8 cellular contexts compared by ENCODE assay signal in the genomic region with DNA sequence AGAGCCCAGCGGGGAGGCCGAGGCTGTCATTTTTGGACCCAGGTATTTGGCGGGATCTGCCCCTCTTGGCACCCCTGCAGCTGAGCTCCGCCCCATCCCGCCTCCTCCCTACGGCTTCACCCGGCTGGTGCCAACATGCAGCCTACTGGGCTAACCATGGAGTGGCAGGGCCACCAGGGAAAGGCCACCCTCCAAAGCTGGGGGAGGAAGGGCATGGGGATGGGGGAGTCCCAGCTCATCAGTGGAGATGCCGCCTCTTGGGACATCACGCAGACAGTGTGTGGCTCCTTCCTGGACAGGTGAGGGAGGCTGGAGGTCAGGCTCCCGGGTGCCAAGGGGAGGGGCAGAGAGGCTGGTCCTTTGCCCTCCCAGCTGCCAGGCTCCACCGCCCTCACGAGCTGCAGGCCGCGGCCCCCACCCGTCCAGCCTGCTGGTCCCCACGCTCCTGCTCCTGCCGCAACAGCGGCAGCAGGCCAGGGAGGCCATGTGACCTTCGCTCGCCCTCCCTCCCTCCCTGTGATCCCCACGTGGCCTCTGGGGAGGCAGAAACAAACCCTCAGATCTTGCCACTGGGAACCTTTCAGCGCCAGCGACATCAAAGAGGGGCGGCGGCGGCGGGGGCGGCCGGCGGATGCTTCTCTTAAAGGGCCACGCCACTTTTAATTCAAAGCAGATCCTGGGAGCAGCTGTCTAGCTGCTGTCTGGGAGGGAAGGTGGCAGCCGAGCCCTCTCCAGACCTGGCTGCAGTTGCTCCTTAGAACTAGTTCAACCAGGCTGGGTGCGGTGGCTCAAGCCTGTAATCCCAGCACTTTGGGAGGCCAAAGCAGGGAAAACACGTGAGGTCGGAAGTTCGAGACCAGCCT. TPM values are rescaled to one million over a fixed set of nuclear protein-coding genes. Genes with fewer than 3 reads are reported as not detected.
DNase-seq lines count a peak whose midpoint lies in the region; ATAC-seq and TF ChIP-seq lines count a peak whose summit lies in the region.

No MANE protein-coding gene starts in this region.

- H3K27ac ChIP-seq in HEK293 (ENCODE audit: extremely low read depth, low read depth, low read length): no peak overlapping the region

- no peaks in the 10 kb centered on the region for H3K36me3 ChIP-seq in BE2C
- no peaks in the 10 kb centered on the region for H3K36me3 ChIP-seq in HEK293 (ENCODE audit: control insufficient read depth in 2 of 2, insufficient read depth in 1 of 2, low read length in 2 of 2)

- POLR2A ChIA-PET in HEK293 (lab: Yijun Ruan, JAX): interaction anchor here (0.5 to 1.4 kb wide), 7 partner anchors 9 to 728 kb away, joined by 3 to 10 read pairs (median 5); a partner anchor contains a TSS

- peaks cover 5 to 20% (median 17%) of the 10 kb centered on the region in 3 donors for H3K4me1 Mint-ChIP-seq in naive B cell

- peak; percentile 67 to 80 for ATAC-seq in naive B cell (ENCODE audit: low read depth in 2 of 2)
- no peak for ATAC-seq in GM21576 (IDR thresholded peaks at IDR 0.05; ENCODE audit: unreplicated experiment)

- CTCF ChIA-PET in HEK293 (lab: Yijun Ruan, JAX): interaction anchor here (0.6 to 1.8 kb wide), 5 partner anchors 8 to 674 kb away, joined by 3 to 9 read pairs (median 4); no protein-coding TSS in a partner anchor

- TF ChIP-seq POLR2A in erythroblast (IDR thresholded peaks at IDR 0.05; ENCODE audit: low read length): no peak

- peak overlapping the region; percentile 54 to 87 (median 70) for H3K4me3 Mint-ChIP-seq in naive B cell

- no peaks in the 10 kb centered on the region for H3K36me3 Mint-ChIP-seq in naive B cell

- DNase-seq in BE2C (peak; percentile 92), NCI-H774 (lab: John Stamatoyannopoulos, UW) (peak; percentile 72), erythroblast (lab: John Stamatoyannopoulos, UW) (peak; percentile 80 to 84), naive B cell (peak; percentile 48)
- peak; percentile 90 for DNase-seq in activated CD8-positive, alpha-beta memory T cell treated with anti-CD3 and anti-CD28 coated beads, Interleukin-2, amount 50 U/mL, for 4 hours
- peak; percentile 71 for DNase-seq in stimulated activated CD8-positive, alpha-beta memory T cell treated with anti-CD3 and anti-CD28 coated beads, Interleukin-7, amount 100 ng/mL, for 24 hours (ENCODE audit: low read depth)

- H3K27me3 Mint-ChIP-seq in naive B cell: peaks cover 4 to 27% (median 8%) of the 10 kb centered on the region in 3 donors

- peaks cover 19% of the 10 kb centered on the region for H3K4me1 ChIP-seq in BE2C
- H3K4me1 ChIP-seq in HEK293 (ENCODE audit: control insufficient read depth, insufficient read depth, low read length): no peaks in the 10 kb centered on the region

- H3K27ac Mint-ChIP-seq in naive B cell: peak overlapping the region in 1 of 6 donors; percentile 82

- no peak for TF ChIP-seq CTCF in BE2C (IDR thresholded peaks at IDR 0.05; ENCODE audit: low read depth, low read length)
- TF ChIP-seq CTCF in HEK293 (tag by site-specific recombination; IDR thresholded peaks at IDR 0.05): no peak

- peak overlapping the region; percentile 20; the same call in 1 of the 2 replicates for H3K4me3 ChIP-seq in BE2C (ENCODE audit: low read depth, low read length)
- no peak overlapping the region for H3K4me3 ChIP-seq in HEK293 (ENCODE audit: low read depth, low read length)

- H3K9me3 ChIP-seq in BE2C (no peaks in the 10 kb centered on the region), HEK293 (ENCODE audit: control insufficient read depth, insufficient read depth, low read depth, low read length) (no peaks in the 10 kb centered on the region)

- H3K9me3 Mint-ChIP-seq in naive B cell: no peaks in the 10 kb centered on the region

- no peaks in the 10 kb centered on the region for H3K27me3 ChIP-seq in BE2C

TF ChIP-seq in HEK293, 187 proteins besides CTCF, POLR2A, EP300 and RAD21 (continues in another document):
- TF ChIP-seq ZNF302 (tag by site-specific recombination; IDR thresholded peaks at IDR 0.05; ENCODE audit: low read depth) (no peak), ZNF544 (tag by site-specific recombination; IDR thresholded peaks at IDR 0.05) (no peak), ZNF248 (tag by site-specific recombination; IDR thresholded peaks at IDR 0.05) (no peak), ZFP41 (tag by site-specific recombination; IDR thresholded peaks at IDR 0.05; ENCODE audit: borderline replicate concordance) (no peak), ZNF335 (tag by site-specific recombination; conservative IDR thresholded peaks at IDR 0.05) (peak; percentile 37; the same call in 1 of the 2 replicates), GLIS1 (tag by site-specific recombination; IDR thresholded peaks at IDR 0.05) (peak; percentile 78), ZNF394 (tag by site-specific recombination; IDR thresholded peaks at IDR 0.05; ENCODE audit: borderline replicate concordance) (peak; percentile 38; the same call in 1 of the 2 replicates), OSR2 (tag by site-specific recombination; IDR thresholded peaks at IDR 0.05) (peak; percentile 22; the same call in 1 of the 2 replicates), ZNF426 (tag by site-specific recombination; IDR thresholded peaks at IDR 0.05) (no peak), ZNF140 (tag by site-specific recombination; IDR thresholded peaks at IDR 0.05) (no peak), ZNF660 (tag by site-specific recombination; IDR thresholded peaks at IDR 0.05) (no peak)
- TF ChIP-seq, protein P1, sequence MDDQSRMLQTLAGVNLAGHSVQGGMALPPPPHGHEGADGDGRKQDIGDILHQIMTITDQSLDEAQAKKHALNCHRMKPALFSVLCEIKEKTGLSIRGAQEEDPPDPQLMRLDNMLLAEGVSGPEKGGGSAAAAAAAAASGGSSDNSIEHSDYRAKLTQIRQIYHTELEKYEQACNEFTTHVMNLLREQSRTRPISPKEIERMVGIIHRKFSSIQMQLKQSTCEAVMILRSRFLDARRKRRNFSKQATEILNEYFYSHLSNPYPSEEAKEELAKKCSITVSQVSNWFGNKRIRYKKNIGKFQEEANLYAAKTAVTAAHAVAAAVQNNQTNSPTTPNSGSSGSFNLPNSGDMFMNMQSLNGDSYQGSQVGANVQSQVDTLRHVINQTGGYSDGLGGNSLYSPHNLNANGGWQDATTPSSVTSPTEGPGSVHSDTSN (CRISPR knock-in tag; IDR thresholded peaks at IDR 0.05): no peak
- TF ChIP-seq, protein P2, sequence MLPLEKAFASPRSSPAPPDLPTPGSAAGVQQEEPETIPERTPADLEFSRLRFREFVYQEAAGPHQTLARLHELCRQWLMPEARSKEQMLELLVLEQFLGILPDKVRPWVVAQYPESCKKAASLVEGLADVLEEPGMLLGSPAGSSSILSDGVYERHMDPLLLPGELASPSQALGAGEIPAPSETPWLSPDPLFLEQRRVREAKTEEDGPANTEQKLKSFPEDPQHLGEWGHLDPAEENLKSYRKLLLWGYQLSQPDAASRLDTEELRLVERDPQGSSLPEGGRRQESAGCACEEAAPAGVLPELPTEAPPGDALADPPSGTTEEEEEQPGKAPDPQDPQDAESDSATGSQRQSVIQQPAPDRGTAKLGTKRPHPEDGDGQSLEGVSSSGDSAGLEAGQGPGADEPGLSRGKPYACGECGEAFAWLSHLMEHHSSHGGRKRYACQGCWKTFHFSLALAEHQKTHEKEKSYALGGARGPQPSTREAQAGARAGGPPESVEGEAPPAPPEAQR (tag by site-specific recombination; IDR thresholded peaks at IDR 0.05): no peak
- TF ChIP-seq, protein P3, sequence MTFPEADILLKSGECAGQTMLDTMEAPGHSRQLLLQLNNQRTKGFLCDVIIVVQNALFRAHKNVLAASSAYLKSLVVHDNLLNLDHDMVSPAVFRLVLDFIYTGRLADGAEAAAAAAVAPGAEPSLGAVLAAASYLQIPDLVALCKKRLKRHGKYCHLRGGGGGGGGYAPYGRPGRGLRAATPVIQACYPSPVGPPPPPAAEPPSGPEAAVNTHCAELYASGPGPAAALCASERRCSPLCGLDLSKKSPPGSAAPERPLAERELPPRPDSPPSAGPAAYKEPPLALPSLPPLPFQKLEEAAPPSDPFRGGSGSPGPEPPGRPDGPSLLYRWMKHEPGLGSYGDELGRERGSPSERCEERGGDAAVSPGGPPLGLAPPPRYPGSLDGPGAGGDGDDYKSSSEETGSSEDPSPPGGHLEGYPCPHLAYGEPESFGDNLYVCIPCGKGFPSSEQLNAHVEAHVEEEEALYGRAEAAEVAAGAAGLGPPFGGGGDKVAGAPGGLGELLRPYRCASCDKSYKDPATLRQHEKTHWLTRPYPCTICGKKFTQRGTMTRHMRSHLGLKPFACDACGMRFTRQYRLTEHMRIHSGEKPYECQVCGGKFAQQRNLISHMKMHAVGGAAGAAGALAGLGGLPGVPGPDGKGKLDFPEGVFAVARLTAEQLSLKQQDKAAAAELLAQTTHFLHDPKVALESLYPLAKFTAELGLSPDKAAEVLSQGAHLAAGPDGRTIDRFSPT (tag by site-specific recombination; IDR thresholded peaks at IDR 0.05): no peak
- TF ChIP-seq, protein P4, sequence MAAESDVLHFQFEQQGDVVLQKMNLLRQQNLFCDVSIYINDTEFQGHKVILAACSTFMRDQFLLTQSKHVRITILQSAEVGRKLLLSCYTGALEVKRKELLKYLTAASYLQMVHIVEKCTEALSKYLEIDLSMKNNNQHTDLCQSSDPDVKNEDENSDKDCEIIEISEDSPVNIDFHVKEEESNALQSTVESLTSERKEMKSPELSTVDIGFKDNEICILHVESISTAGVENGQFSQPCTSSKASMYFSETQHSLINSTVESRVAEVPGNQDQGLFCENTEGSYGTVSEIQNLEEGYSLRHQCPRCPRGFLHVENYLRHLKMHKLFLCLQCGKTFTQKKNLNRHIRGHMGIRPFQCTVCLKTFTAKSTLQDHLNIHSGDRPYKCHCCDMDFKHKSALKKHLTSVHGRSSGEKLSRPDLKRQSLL (tag by site-specific recombination; IDR thresholded peaks at IDR 0.05): no peak

RNA-seq across cellular contexts. Expression of a gene that starts 6.8 kb away (rescaled TPM):
- 6.0 TPM for polyA plus RNA-seq in BE2C (2012; ENCODE audit: insufficient read depth, insufficient read length, low read depth)
- polyA plus RNA-seq in naive B cell (ENCODE audit: low read depth in 6 of 6): not detected

RNA-seq across cellular contexts. Expression of a gene that starts 9.7 kb away (rescaled TPM):
- polyA plus RNA-seq in BE2C (2012; ENCODE audit: insufficient read depth, insufficient read length, low read depth): 69.7 TPM
- polyA plus RNA-seq in naive B cell (ENCODE audit: low read depth in 6 of 6): 10 to 100 TPM; 20.2 to 31.0 (median 25.0) TPM

RNA-seq across cellular contexts. Expression of a gene that starts 20.7 kb away (rescaled TPM):
- 1.8 TPM for polyA plus RNA-seq in BE2C (2012; ENCODE audit: insufficient read depth, insufficient read length, low read depth)
- polyA plus RNA-seq in naive B cell (ENCODE audit: low read depth in 6 of 6): not detected

RNA-seq across cellular contexts. Expression of a gene that starts 30.7 kb away (rescaled TPM):
- polyA plus RNA-seq in BE2C (2012; ENCODE audit: insufficient read depth, insufficient read length, low read depth): 287 TPM
- polyA plus RNA-seq in naive B cell (ENCODE audit: low read depth in 6 of 6): 1 to 10 TPM; 1.6 to 4.5 (median 2.2) TPM

RNA-seq across cellular contexts. Expression of a gene that starts 40.2 kb away (rescaled TPM):
- polyA plus RNA-seq in BE2C (2012; ENCODE audit: insufficient read depth, insufficient read length, low read depth): 43.3 TPM
- 1 to 10 TPM; 3.4 to 6.7 (median 4.7) TPM for polyA plus RNA-seq in naive B cell (ENCODE audit: low read depth in 6 of 6)
